Comparison of ENCODE assay signal across 15 cellular contexts in the genomic region with DNA sequence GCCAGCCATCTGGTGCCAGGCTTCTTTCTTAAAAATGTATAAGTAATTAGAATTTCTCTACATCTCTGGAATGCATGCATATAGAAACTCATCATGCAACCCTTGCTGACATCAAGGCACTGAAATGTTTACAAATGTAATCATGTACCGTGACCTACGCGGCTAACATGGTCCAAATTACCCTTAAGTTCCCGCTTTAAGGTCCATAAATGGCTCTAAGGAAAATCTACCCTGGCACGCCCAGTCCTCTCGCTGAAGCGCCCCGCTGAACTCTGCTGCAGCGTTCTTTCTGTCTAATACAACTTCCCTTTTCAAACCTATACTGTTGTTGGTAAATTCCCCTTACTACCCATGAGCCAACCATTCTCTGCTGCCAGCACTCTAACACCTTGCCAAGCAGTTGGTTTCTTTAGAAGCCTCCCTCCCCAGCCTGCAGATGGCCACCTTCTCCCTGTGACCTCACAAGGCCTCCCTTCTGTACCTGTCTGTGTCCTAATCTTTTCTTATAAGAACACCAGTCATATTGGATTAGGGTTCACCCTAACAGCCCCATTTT. TPM values are rescaled to one million over a fixed set of nuclear protein-coding genes. Genes with fewer than 3 reads are reported as not detected.
DNase-seq lines count a peak whose midpoint lies in the region; ATAC-seq and TF ChIP-seq lines count a peak whose summit lies in the region.
"Had no signal": no experiment of that assay in that cellular context is flagged by ENCODE, and none has a peak within 500 bp of the region (broad histone marks: within the 10 kb centered on the region; RNA-seq: fewer than 3 reads in every experiment).

No MANE protein-coding gene starts in this region.

- no peak overlapping the region for H2AFZ ChIP-seq in OCI-LY3 (ENCODE audit: low read depth, low read length)

- TF ChIP-seq CTCF in OCI-LY3 (IDR thresholded peaks at IDR 0.05; ENCODE audit: low read depth, low read length), result peak; percentile 73
- no peak for TF ChIP-seq CTCF in psoas muscle (IDR thresholded peaks at IDR 0.05)

- peak overlapping the region in 7 of 11 experiments; percentile 32 to 73 (median 51); a peak in 12 of 22 replicates for H3K27ac ChIP-seq in BLaER1 treated with 17β-estradiol and CSF1 and Interleukin-3, amounts not matched to agents 10 nM and 100 nM
- H3K27ac ChIP-seq in OCI-LY3 (ENCODE audit: low read length), result peak overlapping the region; percentile 84
- no peak overlapping the region for H3K27ac ChIP-seq in psoas muscle
- H3K27ac ChIP-seq: gastroesophageal sphincter, KMS-11, left ventricle myocardium inferior had no signal

- no peaks in the 10 kb centered on the region for H3K36me3 ChIP-seq in BLaER1 treated with 17β-estradiol and CSF1 and Interleukin-3, amounts not matched to agents 10 nM and 100 nM
- H3K36me3 ChIP-seq in OCI-LY3 (replicated peaks; ENCODE audit: low read depth, low read length) (no peaks in the 10 kb centered on the region), psoas muscle (ENCODE audit: insufficient read depth in 1 of 2, low read depth in 1 of 2) (no peaks in the 10 kb centered on the region)
- H3K36me3 ChIP-seq: gastroesophageal sphincter, left ventricle myocardium inferior had no signal

- peak overlapping the region in 5 of 11 experiments; percentile 24 to 47 (median 35); a peak in 8 of 22 replicates for H3K9ac ChIP-seq in BLaER1 treated with 17β-estradiol and CSF1 and Interleukin-3, amounts not matched to agents 10 nM and 100 nM
- peak overlapping the region; percentile 40 for H3K9ac ChIP-seq in OCI-LY3 (ENCODE audit: low read length)
- H3K9ac ChIP-seq: KMS-11, SK-N-SH had no signal

- H4K20me1 ChIP-seq in BLaER1 treated with 17β-estradiol and CSF1 and Interleukin-3, amounts not matched to agents 10 nM and 100 nM, result no peaks in the 10 kb centered on the region
- no peaks in the 10 kb centered on the region for H4K20me1 ChIP-seq in OCI-LY3 (ENCODE audit: insufficient read depth, low read length)

- no peaks in the 10 kb centered on the region for H3K79me2 ChIP-seq in OCI-LY3 (ENCODE audit: low read length)

- peaks cover 55 to 96% (median 79%) of the 10 kb centered on the region in 10 experiments for H3K4me1 ChIP-seq in BLaER1 treated with 17β-estradiol and CSF1 and Interleukin-3, amounts not matched to agents 10 nM and 100 nM
- peaks cover 82% of the 10 kb centered on the region for H3K4me1 ChIP-seq in OCI-LY3 (ENCODE audit: low read length)
- peaks cover 15% of the 10 kb centered on the region for H3K4me1 ChIP-seq in psoas muscle

- 86 to 89% (median 87%) methylated on average over 9 of the region's 9 CpGs for WGBS in psoas muscle, 3 donors

- H3K9me3 ChIP-seq in BLaER1 treated with 17β-estradiol and CSF1 and Interleukin-3, amounts not matched to agents 10 nM and 100 nM (replicated peaks in 1 of 11), result no peaks in the 10 kb centered on the region
- H3K9me3 ChIP-seq in OCI-LY3 (ENCODE audit: insufficient read depth, low read length) (no peaks in the 10 kb centered on the region), psoas muscle (no peaks in the 10 kb centered on the region)
- H3K9me3 ChIP-seq: gastroesophageal sphincter, left ventricle myocardium inferior, SK-N-SH had no signal

- H3K4me3 ChIP-seq in BLaER1 treated with 17β-estradiol and CSF1 and Interleukin-3, amounts not matched to agents 10 nM and 100 nM, result no peak overlapping the region
- H3K4me3 ChIP-seq in OCI-LY3 (ENCODE audit: low read length) (peak overlapping the region; percentile 27), psoas muscle (no peak overlapping the region)
- H3K4me3 ChIP-seq: gastroesophageal sphincter, left ventricle myocardium inferior had no signal

- no peaks in the 10 kb centered on the region for H3K27me3 ChIP-seq in BLaER1 treated with 17β-estradiol and CSF1 and Interleukin-3, amounts not matched to agents 10 nM and 100 nM
- H3K27me3 ChIP-seq in OCI-LY3 (ENCODE audit: low read depth, low read length) (no peaks in the 10 kb centered on the region), psoas muscle (ENCODE audit: insufficient read depth in 3 of 3, low read length in 2 of 3) (no peaks in the 10 kb centered on the region)

- peak; percentile 60 for ATAC-seq in GM21786 (IDR thresholded peaks at IDR 0.05; ENCODE audit: unreplicated experiment)
- ATAC-seq in left colon, result peak; percentile 61
- ATAC-seq in HG03378 (IDR thresholded peaks at IDR 0.05; ENCODE audit: unreplicated experiment), result no peak
- no peak for ATAC-seq in psoas muscle
- ATAC-seq: activated CD8-positive, alpha-beta T cell treated with anti-CD3 and anti-CD28 coated beads, Interleukin-2, amount 10 ng/mL, durations not matched to agents 7 days and 5 days; gastroesophageal sphincter had no signal

- intact Hi-C loops in left colon (cut with DNase I, micrococcal nuclease) (no loop called here), psoas muscle (cut with DNase I) (no loop called here)

- DNase-seq in left colon, result no peak
- DNase-seq in NCI-H2081 treated with DMSO at 0.1 percent for 48 hours (lab: John Stamatoyannopoulos, UW), result no peak
- no peak for DNase-seq in stimulated activated CD4-positive, alpha-beta T cell treated with anti-CD3 and anti-CD28 coated beads, Interleukin-2, amount 100 ng/mL, for 48 hours
- no peak for DNase-seq in psoas muscle
- DNase-seq: activated CD8-positive, alpha-beta T cell treated with anti-CD3 and anti-CD28 coated beads, Interleukin-2, amount 10 ng/mL, durations not matched to agents 7 days and 5 days; activated naive CD8-positive, alpha-beta T cell treated with anti-CD3 and anti-CD28 coated beads, Interleukin-2, amount 10 ng/mL, durations not matched to agents 7 days and 5 days; left ventricle myocardium inferior; NCI-H226; SK-N-SH had no signal

- H3K4me2 ChIP-seq in BLaER1 treated with 17β-estradiol and CSF1 and Interleukin-3, amounts not matched to agents 10 nM and 100 nM, result peak overlapping the region; percentile 33 to 90 (median 71)
- peak overlapping the region; percentile 47 for H3K4me2 ChIP-seq in OCI-LY3 (ENCODE audit: low read length)
- H3K4me2 ChIP-seq: KMS-11, SK-N-SH had no signal

RNA-seq across cellular contexts. Expression of a gene that starts 13.5 kb away (rescaled TPM):
- total RNA-seq in left colon, result 10 to 100 TPM; 29.5 to 52.3 TPM
- total RNA-seq in psoas muscle, result 100 to 1,000 TPM in 1 of 4 donors, 10 to 100 TPM in 3; 23.7 to 238 (median 50.5) TPM
- 100 to 1,000 TPM in 2 of 3 donors, 10 to 100 TPM in 1; 20.5 to 249 (median 167) TPM for polyA plus RNA-seq in psoas muscle

RNA-seq across cellular contexts. Expression of a gene that starts 32.5 kb away (rescaled TPM):
- 10 to 100 TPM; 17.2 to 32.0 TPM for total RNA-seq in left colon
- 10 to 100 TPM in 3 of 4 donors, 1 to 10 TPM in 1; 9.1 to 13.6 (median 10.9) TPM for total RNA-seq in psoas muscle
- 1 to 10 TPM; 6.4 to 7.3 (median 6.9) TPM for polyA plus RNA-seq in psoas muscle

Comparison
In these comparisons a context has a peak if more than half of its experiments do, and no peak if none do; other contexts are left out.
1. ATAC-seq: peak in GM21786 (single experiment) and left colon (single experiment); none in HG03378 (single experiment) and psoas muscle (0 of 4).